Comparison of ENCODE assay signal across 9 cellular contexts in genomic region chr17:78806451-78806850, GRCh38. TPM values are rescaled to one million over a fixed set of nuclear protein-coding genes. Genes with fewer than 3 reads are reported as not detected.
DNase-seq lines count a peak whose midpoint lies in the region; ATAC-seq lines count a peak whose summit lies in the region.
"Had no signal": no experiment of that assay in that cellular context is flagged by ENCODE, and none has a peak within 500 bp of the region (broad histone marks: within the 10 kb centered on the region; RNA-seq: fewer than 3 reads in every experiment).

No MANE protein-coding gene starts in this region.

- CTCF ChIA-PET in CD4-positive, alpha-beta memory T cell (lab: Charles Lee; ENCODE audit: partially characterized antibody) = interaction anchor here (1.2 to 1.6 kb wide), 2 partner anchors 13 to 16 kb away, joined by 5 to 6 read pairs; no protein-coding TSS in a partner anchor
- CTCF ChIA-PET in T-cell (lab: Charles Lee) = no interaction called here

- H3K4me3 ChIP-seq in CD4-positive, alpha-beta memory T cell (ENCODE audit: low read length in 2 of 2) = no peak overlapping the region

- peaks cover 0 to 2% (median 0%) of the 10 kb centered on the region in 8 donors for H3K9me3 Mint-ChIP-seq in CD4-positive, alpha-beta memory T cell
- no peaks in the 10 kb centered on the region for H3K9me3 Mint-ChIP-seq in T-cell
- no peaks in the 10 kb centered on the region for H3K9me3 Mint-ChIP-seq in activated naive CD8-positive, alpha-beta T cell treated with anti-CD3 and anti-CD28 coated beads for 36 hours

- peak overlapping the region; percentile 3 to 83 (median 74) for H3K4me3 Mint-ChIP-seq in CD4-positive, alpha-beta memory T cell
- H3K4me3 Mint-ChIP-seq in T-cell = peak overlapping the region in 2 of 3 donors; percentile 35 to 57
- H3K4me3 Mint-ChIP-seq in activated naive CD8-positive, alpha-beta T cell treated with anti-CD3 and anti-CD28 coated beads for 36 hours = no peak overlapping the region

- H3K27ac ChIP-seq in CD4-positive, alpha-beta memory T cell (ENCODE audit: low read depth, low read length) = peak overlapping the region; percentile 57

- POLR2A ChIA-PET in CD4-positive, alpha-beta memory T cell (lab: Charles Lee; ENCODE audit: partially characterized antibody) = interaction anchor here (1.0 to 9.0 kb wide), 7 partner anchors 10 to 35 kb away, joined by 3 to 81 read pairs (median 7); partner anchors contain the start of gene CYTH1
- POLR2A ChIA-PET in T-cell (lab: Charles Lee) = no interaction called here

- peaks cover 49% of the 10 kb centered on the region for H3K4me1 ChIP-seq in CD4-positive, alpha-beta memory T cell (ENCODE audit: insufficient read depth, low read length)

- ATAC-seq in T-cell (replicated peaks in 1 of 4) = peak; percentile 40 to 76 (median 45)
- ATAC-seq in sciatic nerve = peak; percentile 54
- ATAC-seq in HG02678 (IDR thresholded peaks at IDR 0.05; ENCODE audit: unreplicated experiment) = no peak

- peaks cover 55 to 86% of the 10 kb centered on the region in 2 donors for H3K36me3 Mint-ChIP-seq in CD4-positive, alpha-beta memory T cell
- peaks cover 71% of the 10 kb centered on the region for H3K36me3 Mint-ChIP-seq in T-cell
- peaks cover 59% of the 10 kb centered on the region for H3K36me3 Mint-ChIP-seq in activated naive CD8-positive, alpha-beta T cell treated with anti-CD3 and anti-CD28 coated beads for 36 hours

- H3K36me3 ChIP-seq in CD4-positive, alpha-beta memory T cell (ENCODE audit: insufficient read depth, low read length) = peaks cover 68% of the 10 kb centered on the region

- intact Hi-C loops in CD4-positive, alpha-beta memory T cell (cut with micrococcal nuclease) = loop anchor here (5.0 kb wide), 1 partner anchor 36 kb away; the partner anchor contains the start of gene USP36
- intact Hi-C loops in sciatic nerve (cut with DNase I) = no loop called here
- intact Hi-C loops in posterior cingulate gyrus (cut with DNase I) = no loop called here

- no peaks in the 10 kb centered on the region for H3K9me3 ChIP-seq in CD4-positive, alpha-beta memory T cell (ENCODE audit: control insufficient read depth in 1 of 2, low read length in 2 of 2)

- no peaks in the 10 kb centered on the region for H3K27me3 ChIP-seq in CD4-positive, alpha-beta memory T cell (ENCODE audit: insufficient read depth, low read length)

- H3K27me3 Mint-ChIP-seq in CD4-positive, alpha-beta memory T cell = no peaks in the 10 kb centered on the region
- H3K27me3 Mint-ChIP-seq in T-cell = no peaks in the 10 kb centered on the region
- H3K27me3 Mint-ChIP-seq in activated naive CD8-positive, alpha-beta T cell treated with anti-CD3 and anti-CD28 coated beads for 36 hours = no peaks in the 10 kb centered on the region

- peak in 4 of 5 donors; percentile 21 to 79 (median 64) for DNase-seq in CD4-positive, alpha-beta memory T cell
- DNase-seq in T-cell (peak in 20 of 34 experiments; percentile 36 to 86 (median 70)), sciatic nerve (ENCODE audit: low spot score) (no peak), posterior cingulate gyrus (no peak), germinal center (ENCODE audit: low spot score) (no peak), HK-2 (ENCODE audit: unreplicated experiment) (no peak)
- DNase-seq in activated naive CD8-positive, alpha-beta T cell treated with anti-CD3 and anti-CD28 coated beads for 36 hours = no peak
- DNase-seq: NCI-H446 had no signal

- H3K27ac Mint-ChIP-seq in CD4-positive, alpha-beta memory T cell = peak overlapping the region; percentile 87 to 99 (median 97)
- H3K27ac Mint-ChIP-seq in T-cell = peak overlapping the region; percentile 87 to 98
- H3K27ac Mint-ChIP-seq in activated naive CD8-positive, alpha-beta T cell treated with anti-CD3 and anti-CD28 coated beads for 36 hours = peak overlapping the region; percentile 5

- H3K4me1 Mint-ChIP-seq in CD4-positive, alpha-beta memory T cell = peaks cover 39 to 60% (median 52%) of the 10 kb centered on the region in 4 donors
- peaks cover 38 to 59% (median 50%) of the 10 kb centered on the region in 3 donors for H3K4me1 Mint-ChIP-seq in T-cell
- peaks cover 23% of the 10 kb centered on the region for H3K4me1 Mint-ChIP-seq in activated naive CD8-positive, alpha-beta T cell treated with anti-CD3 and anti-CD28 coated beads for 36 hours

RNA-seq across cellular contexts. Expression of gene CYTH1, which starts 24.4 kb away (rescaled TPM):
- total RNA-seq in CD4-positive, alpha-beta memory T cell = 100 to 1,000 TPM; 380 to 390 TPM
- polyA plus RNA-seq in CD4-positive, alpha-beta memory T cell = 100 to 1,000 TPM; 271 to 370 TPM
- 100 to 1,000 TPM; 357 to 509 (median 372) TPM for total RNA-seq in T-cell
- 10 to 100 TPM; 88.9 to 89.6 TPM for total RNA-seq in activated naive CD8-positive, alpha-beta T cell treated with anti-CD3 and anti-CD28 coated beads for 36 hours
- total RNA-seq in sciatic nerve = 75.9 TPM

RNA-seq across cellular contexts. Expression of gene USP36, which starts 34.2 kb away (rescaled TPM):
- 100 to 1,000 TPM; 181 to 183 TPM for total RNA-seq in CD4-positive, alpha-beta memory T cell
- 10 to 100 TPM; 35.4 to 55.1 TPM for polyA plus RNA-seq in CD4-positive, alpha-beta memory T cell
- 100 to 1,000 TPM; 132 to 487 (median 143) TPM for total RNA-seq in T-cell
- total RNA-seq in activated naive CD8-positive, alpha-beta T cell treated with anti-CD3 and anti-CD28 coated beads for 36 hours = 100 to 1,000 TPM; 126 to 128 TPM
- total RNA-seq in sciatic nerve = 109 TPM

Comparison
In these comparisons a context has a peak if more than half of its experiments do, and no peak if none do; other contexts are left out.
1. DNase-seq: peak in CD4-positive, alpha-beta memory T cell (4 of 5) and T-cell (20 of 34); none in activated naive CD8-positive, alpha-beta T cell treated with anti-CD3 and anti-CD28 coated beads for 36 hours (single experiment), sciatic nerve (single experiment), posterior cingulate gyrus (0 of 10), germinal center (single experiment) and HK-2 (single experiment).
2. H3K27ac Mint-ChIP-seq: peak in every context shown above with its lines; median percentile 97 in CD4-positive, alpha-beta memory T cell; 92 in T-cell; 5 in activated naive CD8-positive, alpha-beta T cell treated with anti-CD3 and anti-CD28 coated beads for 36 hours.